ENCODE assay signal across 9 cellular contexts in genomic region chr12:106682594-106683234, GRCh38.
A peak's percentile ranks its signal among the peaks of the same experiment; 100 is the strongest.
DNase-seq lines count a peak whose midpoint lies in the region; ATAC-seq, FAIRE-seq and TF ChIP-seq lines count a peak whose summit lies in the region.
"Had no signal": no experiment of that assay in that cellular context is flagged by ENCODE, and none has a peak within 500 bp of the region (broad histone marks: within the 10 kb centered on the region; RNA-seq: fewer than 3 reads in every experiment).

No MANE protein-coding gene starts in this region.

- in situ Hi-C loops in GM12878 (cut with MboI), result no loop called here

- intact Hi-C loops in GM12878 (cut with micrococcal nuclease; ENCODE audit: unreplicated experiment), result loop anchor here (5.0 kb wide), 2 partner anchors 160 to 235 kb away; no protein-coding TSS in a partner anchor

- no peak overlapping the region for H3K4me2 ChIP-seq in GM12878 (ENCODE audit: control insufficient read depth, insufficient read depth)

- peak; percentile 54 for TF ChIP-seq RAD21 in GM12878 (IDR thresholded peaks at IDR 0.05; ENCODE audit: insufficient read depth, low read depth, low read length)

- no peak overlapping the region for H3K4me3 ChIP-seq in GM12878
- no peak overlapping the region for H3K4me3 ChIP-seq in effector memory CD4-positive, alpha-beta T cell (ENCODE audit: insufficient read depth, low read depth, low read length, poor library complexity, severe bottlenecking)

- H3K9me3 ChIP-seq in GM12878 (replicated peaks; ENCODE audit: control insufficient read depth, insufficient read depth, low read length), result no peaks in the 10 kb centered on the region
- no peaks in the 10 kb centered on the region for H3K9me3 ChIP-seq in effector memory CD4-positive, alpha-beta T cell (ENCODE audit: control insufficient read depth, low read length)

- H3K4me1 ChIP-seq in GM12878 (ENCODE audit: control insufficient read depth, insufficient read depth, low read length), result no peaks in the 10 kb centered on the region
- H3K4me1 ChIP-seq in effector memory CD4-positive, alpha-beta T cell (ENCODE audit: control insufficient read depth, insufficient read depth, low read length, poor library complexity, severe bottlenecking), result no peaks in the 10 kb centered on the region

- TF ChIP-seq EP300 in GM12878 (IDR thresholded peaks at IDR 0.05; ENCODE audit: borderline replicate concordance in 1 of 2, control insufficient read depth in 1 of 2, low read depth in 2 of 2, low read length in 2 of 2), result no peak

- H3K36me3 ChIP-seq in GM12878 (ENCODE audit: control insufficient read depth in 2 of 2, insufficient read depth in 2 of 2, low read length in 1 of 2), result no peaks in the 10 kb centered on the region
- H3K36me3 ChIP-seq in effector memory CD4-positive, alpha-beta T cell (ENCODE audit: control insufficient read depth, insufficient read depth, low read length), result no peaks in the 10 kb centered on the region

- TF ChIP-seq POLR2A in GM12878 (IDR thresholded peaks at IDR 0.05; ENCODE audit: low read depth, low read length), result no peak

- H2AFZ ChIP-seq in GM12878 (ENCODE audit: control insufficient read depth, low read depth, low read length), result no peak overlapping the region

- H3K79me2 ChIP-seq in GM12878 (ENCODE audit: control insufficient read depth, insufficient read depth, low read length), result no peaks in the 10 kb centered on the region

- SMC1A ChIA-PET in GM12878 (lab: Charles Lee; ENCODE audit: uncharacterized antibody, unreplicated experiment), result interaction anchor here (0.9 kb wide), 1 partner anchor 28 kb away, joined by 3 read pairs; no protein-coding TSS in a partner anchor

- FAIRE-seq in D721Med (lab: Jason Lieb, UNC) (no peak), GM12878 (lab: Jason Lieb, UNC) (no peak)

- CTCF ChIA-PET in GM12878 (lab: Yijun Ruan, JAX), result interaction anchor here (0.7 to 3.1 kb wide), 3 partner anchors 158 to 236 kb away, joined by 3 to 12 read pairs (median 8); no protein-coding TSS in a partner anchor

- ATAC-seq in GM12878 (peak; percentile 78), left lobe of liver (peak; percentile 70)
- ATAC-seq: activated naive CD4-positive, alpha-beta T cell treated with anti-CD3 and anti-CD28 coated beads, Interleukin-2, amount 50 U/mL, for 72 hours had no signal

- DNase-seq in D721Med (ENCODE audit: insufficient read length, low spot score), result no peak
- DNase-seq in HuH-7 (ENCODE audit: low spot score), result peak; percentile 21
- DNase-seq in GM12878 (ENCODE audit: low read depth, low spot score), result no peak
- DNase-seq in left lobe of liver (ENCODE audit: low spot score), result no peak
- DNase-seq in effector memory CD4-positive, alpha-beta T cell, result no peak
- no peak for DNase-seq in NCI-H1417 treated with DMSO at 0.1 percent for 48 hours (lab: John Stamatoyannopoulos, UW)
- no peak for DNase-seq in NCI-H2081 treated with DMSO at 0.1 percent for 48 hours (lab: John Stamatoyannopoulos, UW)
- no peak for DNase-seq in H4 (ENCODE audit: low spot score)

- H3K27me3 ChIP-seq in GM12878 (replicated peaks in 1 of 2; ENCODE audit: control insufficient read depth in 2 of 2, insufficient read depth in 2 of 2, low read length in 1 of 2), result no peaks in the 10 kb centered on the region
- no peaks in the 10 kb centered on the region for H3K27me3 ChIP-seq in effector memory CD4-positive, alpha-beta T cell (replicated peaks; ENCODE audit: control insufficient read depth, insufficient read depth, low read length, poor library complexity, severe bottlenecking)

- H4K20me1 ChIP-seq in GM12878 (ENCODE audit: control insufficient read depth, insufficient read depth), result no peaks in the 10 kb centered on the region

- POLR2A ChIA-PET in GM12878 (lab: Charles Lee), result interaction anchor here (0.7 kb wide), 1 partner anchor 942 kb away, joined by 9 read pairs; no protein-coding TSS in a partner anchor

- TF ChIP-seq CTCF in D721Med (IDR thresholded peaks at IDR 0.05; ENCODE audit: insufficient read depth, missing control alignments), result peak; percentile 31
- peak; percentile 14 to 36 (median 24); a peak in 4 of 6 replicates for TF ChIP-seq CTCF in GM12878 (IDR thresholded peaks at IDR 0.05 in 2 of 3, conservative IDR thresholded peaks at IDR 0.05 in 1 of 3; ENCODE audit: control insufficient read depth in 2 of 3, extremely low read depth in 1 of 3, insufficient read depth in 1 of 3, low read depth in 3 of 3, low read length in 3 of 3)

- WGBS in GM12878 (ENCODE audit: insufficient coverage, insufficient replicate concordance, low lambda C conversion rate, missing lambda C conversion rate), result 22% methylated on average over 4 of the region's 4 CpGs

- BruUV-seq in GM12878 (replicated peaks; lab: Mats Ljungman, UMichigan), result no TSS peak

- no peak overlapping the region for H3K27ac ChIP-seq in GM12878 (ENCODE audit: control insufficient read depth, insufficient read depth)
- no peak overlapping the region for H3K27ac ChIP-seq in effector memory CD4-positive, alpha-beta T cell (ENCODE audit: insufficient read depth, low read length, poor library complexity, severe bottlenecking)

- H3K9ac ChIP-seq in GM12878 (ENCODE audit: control insufficient read depth, insufficient read depth, low read length), result no peak overlapping the region

- RAD21 ChIA-PET in GM12878 (lab: Charles Lee; ENCODE audit: unreplicated experiment), result no interaction called here

TF ChIP-seq in GM12878, 131 proteins besides CTCF, POLR2A, EP300 and RAD21:
- TF ChIP-seq YBX1 (IDR thresholded peaks at IDR 0.05) (no peak), POU2F2 (IDR thresholded peaks at IDR 0.05; ENCODE audit: borderline replicate concordance, low read depth, low read length) (peak; percentile 55; the same call in 1 of the 3 replicates), SMC3 (IDR thresholded peaks at IDR 0.05; ENCODE audit: borderline replicate concordance, low read length) (peak; percentile 26; the same call in 1 of the 2 replicates)
TF ChIP-seq in GM12878: peak in this region for 2.
